Comparison of ENCODE assay signal across 1 cellular context in genomic region chr5:52943285-52943684, GRCh38.
TF ChIP-seq lines count a peak whose summit lies in the region.

No MANE protein-coding gene starts in this region.

TF ChIP-seq in GM23338, 12 proteins besides CTCF, POLR2A, EP300 and RAD21 (continued from another document):
- TF ChIP-seq ZNF462 (CRISPR knock-in tag; IDR thresholded peaks at IDR 0.05) = no peak
